1 cellular context compared by ENCODE assay signal in genomic region chr3:193929373-193929772, GRCh38.
TF ChIP-seq lines count a peak whose summit lies in the region.

No MANE protein-coding gene starts in this region.

TF ChIP-seq in K562, 482 proteins besides CTCF, POLR2A, EP300 and RAD21:
- TF ChIP-seq, protein P1, sequence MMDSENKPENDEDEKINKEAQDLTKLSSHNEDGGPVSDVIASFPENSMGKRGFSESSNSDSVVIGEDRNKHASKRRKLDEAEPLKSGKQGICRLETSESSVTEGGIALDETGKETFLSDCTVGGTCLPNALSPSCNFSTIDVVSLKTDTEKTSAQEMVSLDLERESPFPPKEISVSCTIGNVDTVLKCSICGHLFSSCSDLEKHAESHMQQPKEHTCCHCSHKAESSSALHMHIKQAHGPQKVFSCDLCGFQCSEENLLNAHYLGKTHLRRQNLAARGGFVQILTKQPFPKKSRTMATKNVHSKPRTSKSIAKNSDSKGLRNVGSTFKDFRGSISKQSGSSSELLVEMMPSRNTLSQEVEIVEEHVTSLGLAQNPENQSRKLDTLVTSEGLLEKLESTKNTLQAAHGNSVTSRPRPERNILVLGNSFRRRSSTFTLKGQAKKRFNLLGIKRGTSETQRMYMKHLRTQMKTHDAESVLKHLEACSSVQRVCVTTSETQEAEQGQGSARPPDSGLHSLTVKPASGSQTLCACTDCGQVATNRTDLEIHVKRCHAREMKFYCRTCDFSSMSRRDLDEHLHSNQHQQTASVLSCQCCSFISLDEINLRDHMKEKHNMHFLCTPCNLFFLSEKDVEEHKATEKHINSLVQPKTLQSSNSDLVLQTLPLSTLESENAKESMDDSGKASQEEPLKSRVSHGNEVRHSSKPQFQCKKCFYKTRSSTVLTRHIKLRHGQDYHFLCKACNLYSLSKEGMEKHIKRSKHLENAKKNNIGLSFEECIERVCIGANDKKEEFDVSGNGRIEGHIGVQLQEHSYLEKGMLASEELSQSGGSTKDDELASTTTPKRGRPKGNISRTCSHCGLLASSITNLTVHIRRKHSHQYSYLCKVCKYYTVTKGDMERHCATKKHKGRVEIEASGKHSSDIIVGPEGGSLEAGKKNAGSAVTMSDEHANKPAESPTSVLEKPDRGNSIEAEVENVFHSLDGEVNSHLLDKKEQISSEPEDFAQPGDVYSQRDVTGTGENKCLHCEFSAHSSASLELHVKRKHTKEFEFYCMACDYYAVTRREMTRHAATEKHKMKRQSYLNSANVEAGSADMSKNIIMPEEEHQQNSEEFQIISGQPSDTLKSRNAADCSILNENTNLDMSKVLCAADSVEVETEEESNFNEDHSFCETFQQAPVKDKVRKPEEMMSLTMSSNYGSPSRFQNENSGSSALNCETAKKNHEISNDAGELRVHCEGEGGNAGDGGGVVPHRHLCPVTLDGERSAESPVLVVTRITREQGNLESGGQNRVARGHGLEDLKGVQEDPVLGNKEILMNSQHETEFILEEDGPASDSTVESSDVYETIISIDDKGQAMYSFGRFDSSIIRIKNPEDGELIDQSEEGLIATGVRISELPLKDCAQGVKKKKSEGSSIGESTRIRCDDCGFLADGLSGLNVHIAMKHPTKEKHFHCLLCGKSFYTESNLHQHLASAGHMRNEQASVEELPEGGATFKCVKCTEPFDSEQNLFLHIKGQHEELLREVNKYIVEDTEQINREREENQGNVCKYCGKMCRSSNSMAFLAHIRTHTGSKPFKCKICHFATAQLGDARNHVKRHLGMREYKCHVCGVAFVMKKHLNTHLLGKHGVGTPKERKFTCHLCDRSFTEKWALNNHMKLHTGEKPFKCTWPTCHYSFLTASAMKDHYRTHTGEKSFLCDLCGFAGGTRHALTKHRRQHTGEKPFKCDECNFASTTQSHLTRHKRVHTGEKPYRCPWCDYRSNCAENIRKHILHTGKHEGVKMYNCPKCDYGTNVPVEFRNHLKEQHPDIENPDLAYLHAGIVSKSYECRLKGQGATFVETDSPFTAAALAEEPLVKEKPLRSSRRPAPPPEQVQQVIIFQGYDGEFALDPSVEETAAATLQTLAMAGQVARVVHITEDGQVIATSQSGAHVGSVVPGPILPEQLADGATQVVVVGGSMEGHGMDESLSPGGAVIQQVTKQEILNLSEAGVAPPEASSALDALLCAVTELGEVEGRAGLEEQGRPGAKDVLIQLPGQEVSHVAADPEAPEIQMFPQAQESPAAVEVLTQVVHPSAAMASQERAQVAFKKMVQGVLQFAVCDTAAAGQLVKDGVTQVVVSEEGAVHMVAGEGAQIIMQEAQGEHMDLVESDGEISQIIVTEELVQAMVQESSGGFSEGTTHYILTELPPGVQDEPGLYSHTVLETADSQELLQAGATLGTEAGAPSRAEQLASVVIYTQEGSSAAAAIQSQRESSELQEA (IDR thresholded peaks at IDR 0.05; ENCODE audit: low read depth), result peak; percentile 69
- TF ChIP-seq DDX20 (tag; IDR thresholded peaks at IDR 0.05; ENCODE audit: low read depth), result no peak
